23 cellular contexts compared by ENCODE assay signal in the genomic region with DNA sequence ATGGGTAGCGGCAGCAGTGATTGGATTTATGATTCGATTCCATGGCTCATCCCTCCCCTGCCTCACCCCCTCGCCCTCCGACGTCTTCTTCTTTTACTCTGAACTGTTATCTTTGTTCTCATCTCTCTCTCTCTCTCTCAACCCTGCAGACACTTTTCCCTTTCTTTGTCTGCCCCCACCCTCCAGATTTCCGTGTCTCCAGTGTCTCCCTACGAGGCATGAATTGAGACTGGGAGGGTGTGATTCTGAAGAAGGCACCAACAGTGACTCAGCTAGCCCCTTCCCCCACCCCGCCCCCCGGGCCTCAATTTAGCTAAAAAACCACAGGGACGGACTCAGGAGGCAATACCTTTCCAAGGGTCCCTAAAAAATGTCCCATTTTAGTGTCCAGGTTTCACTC. TPM values are rescaled to one million over a fixed set of nuclear protein-coding genes. Genes with fewer than 3 reads are reported as not detected.
"Had no signal": no experiment of that assay in that cellular context is flagged by ENCODE, and none has a peak within 500 bp of the region (broad histone marks: within the 10 kb centered on the region; RNA-seq: fewer than 3 reads in every experiment).

No MANE protein-coding gene starts in this region.

- H3K4me3 ChIP-seq: adrenal gland, cardiac muscle cell, gastrocnemius medialis, left lung, ovary, psoas muscle had no signal

- H3K27me3 ChIP-seq: gastrocnemius medialis, ovary had no signal

- H3K36me3 Mint-ChIP-seq: activated naive CD4-positive, alpha-beta T cell treated with anti-CD3 and anti-CD28 coated beads, Interleukin-2, amount 50 U/mL, for 72 hours had no signal

- H3K9me3 Mint-ChIP-seq: activated naive CD4-positive, alpha-beta T cell treated with anti-CD3 and anti-CD28 coated beads, Interleukin-2, amount 50 U/mL, for 72 hours; activated T-helper 1 cell treated with anti-CD3 and anti-CD28 coated beads, Interleukin-12 subunit alpha, Interleukin-12 subunit beta, Interleukin-2, Interleukin-4 antibody, amounts not matched to agents 30 ng/mL and 10 ng/mL and 1 ng/mL, durations not matched to agents 14 hours and 24 hours and 36 hours had no signal

- H3K27ac Mint-ChIP-seq: activated naive CD4-positive, alpha-beta T cell treated with anti-CD3 and anti-CD28 coated beads, Interleukin-2, amount 50 U/mL, for 72 hours; activated T-helper 1 cell treated with anti-CD3 and anti-CD28 coated beads, Interleukin-12 subunit alpha, Interleukin-12 subunit beta, Interleukin-2, Interleukin-4 antibody, amounts not matched to agents 30 ng/mL and 10 ng/mL and 1 ng/mL, durations not matched to agents 14 hours and 24 hours and 36 hours had no signal

- DNase-seq: activated CD4-positive, alpha-beta T cell treated with anti-CD3 and anti-CD28 coated beads for 1 hour; activated CD4-positive, alpha-beta T cell treated with anti-CD3 and anti-CD28 coated beads, Interleukin-2, amount 50 U/mL, for 48 hours; activated gamma-delta T cell treated with Interleukin-2 at 50 U/mL for 16 hours; activated T-cell treated with anti-CD3 and anti-CD28 coated beads for 4 hours; erythroblast; gastrocnemius medialis; kidney; left lung; ovary; psoas muscle; right cardiac atrium; small intestine; stimulated activated CD4-positive, alpha-beta T cell treated with anti-CD3 and anti-CD28 coated beads, Interleukin-4, amount 100 ng/mL, for 1 hour; WERI-Rb-1 had no signal

- H3K27ac ChIP-seq: adrenal gland, cardiac muscle cell, left lung, ovary, psoas muscle, WERI-Rb-1 had no signal

- H3K4me3 Mint-ChIP-seq: activated T-helper 1 cell treated with anti-CD3 and anti-CD28 coated beads, Interleukin-12 subunit alpha, Interleukin-12 subunit beta, Interleukin-2, Interleukin-4 antibody, amounts not matched to agents 30 ng/mL and 10 ng/mL and 1 ng/mL, durations not matched to agents 14 hours and 24 hours and 36 hours had no signal

- H3K9me3 ChIP-seq: adrenal gland, gastrocnemius medialis, left lung, ovary, psoas muscle had no signal

- H3K36me3 ChIP-seq: adrenal gland, cardiac muscle cell, gastrocnemius medialis, left lung, ovary, WERI-Rb-1 had no signal

RNA-seq across cellular contexts. Expression of a gene that starts 47.6 kb away (rescaled TPM):
- total RNA-seq: activated naive CD4-positive, alpha-beta T cell treated with anti-CD3 and anti-CD28 coated beads, Interleukin-2, amount 50 U/mL, for 72 hours; activated T-helper 1 cell treated with anti-CD3 and anti-CD28 coated beads, Interleukin-12 subunit alpha, Interleukin-12 subunit beta, Interleukin-2, Interleukin-4 antibody, amounts not matched to agents 30 ng/mL and 10 ng/mL and 1 ng/mL, durations not matched to agents 14 hours and 24 hours and 36 hours; adrenal gland; cardiac muscle cell; gastrocnemius medialis; kidney; left lung; lung microvascular endothelial cell; mononuclear cell; ovary; right cardiac atrium; T-helper 2 cell treated with Interferon-gamma antibody and Interleukin-4, amounts not matched to agents 100 ng/mL and 5 ng/mL, for 36 hours; urinary bladder had no signal
- polyA plus RNA-seq: adrenal gland, cardiac muscle cell, ovary, right cardiac atrium, small intestine, thymus, urinary bladder had no signal
